In genomic region chr2:173193925-173194324, GRCh38 we compare ENCODE assay signal across 1 cellular context.
TF ChIP-seq lines count a peak whose summit lies in the region.

No MANE protein-coding gene starts in this region.

TF ChIP-seq in H1, 55 proteins besides CTCF, POLR2A, EP300 and RAD21 (continued from another document):
- TF ChIP-seq CHD7 (IDR thresholded peaks at IDR 0.05; ENCODE audit: insufficient replicate concordance, low read length): no peak
